Comparison of ENCODE assay signal across 21 cellular contexts in the genomic region with DNA sequence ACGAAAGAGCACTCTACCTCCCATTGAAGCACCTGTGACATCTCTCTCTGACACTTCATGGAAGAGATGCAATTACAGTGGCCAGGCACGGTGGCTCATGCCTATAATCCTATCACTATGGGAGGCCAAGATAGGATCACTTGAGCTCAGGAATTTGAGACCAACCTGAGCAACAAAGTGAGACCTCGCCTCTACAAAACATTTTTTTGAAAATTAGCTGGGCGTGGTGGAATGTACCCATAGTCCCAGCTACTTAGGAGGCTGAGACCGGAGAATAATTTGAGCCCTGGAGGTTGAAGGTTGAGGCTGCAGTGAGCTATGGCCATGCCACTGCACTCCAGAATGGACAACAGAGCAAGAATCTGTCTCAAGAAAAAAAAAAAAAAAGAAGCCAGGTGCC. TPM values are rescaled to one million over a fixed set of nuclear protein-coding genes. Genes with fewer than 3 reads are reported as not detected.
"Had no signal": no experiment of that assay in that cellular context is flagged by ENCODE, and none has a peak within 500 bp of the region (broad histone marks: within the 10 kb centered on the region; RNA-seq: fewer than 3 reads in every experiment).

No MANE protein-coding gene starts in this region.

- H3K4me3 ChIP-seq: colonic mucosa, esophagus squamous epithelium, gastrocnemius medialis, heart right ventricle, left lung, lower lobe of right lung had no signal

- H3K36me3 ChIP-seq: colonic mucosa, esophagus squamous epithelium, gastrocnemius medialis, heart right ventricle, left lung, lower lobe of right lung had no signal

- H3K4me1 ChIP-seq: colonic mucosa, esophagus squamous epithelium, gastrocnemius medialis, heart right ventricle, left lung, lower lobe of right lung had no signal

- H3K27ac ChIP-seq: colonic mucosa, epithelial cell of prostate, esophagus squamous epithelium, gastrocnemius medialis, heart right ventricle, left lung, lower lobe of right lung had no signal

- DNase-seq: colonic mucosa; cortex of kidney; effector CD8-positive, alpha-beta T cell; effector memory CD8-positive, alpha-beta T cell; endodermal cell; erythroblast; esophagus squamous epithelium; foreskin fibroblast; foreskin melanocyte; gastrocnemius medialis; glutamatergic neuron; head of caudate nucleus; heart right ventricle; hippocampal formation; left cardiac atrium; left lung; left ventricle myocardium superior; lower lobe of right lung; mesenchymal stem cell; midbrain had no signal

- H3K27me3 ChIP-seq: colonic mucosa, esophagus squamous epithelium, gastrocnemius medialis, heart right ventricle, left lung had no signal

RNA-seq across cellular contexts. Expression of a gene that starts 45.5 kb away (rescaled TPM):
- total RNA-seq: heart right ventricle, left ventricle myocardium superior had no signal
